11 cellular contexts compared by ENCODE assay signal in the genomic region with DNA sequence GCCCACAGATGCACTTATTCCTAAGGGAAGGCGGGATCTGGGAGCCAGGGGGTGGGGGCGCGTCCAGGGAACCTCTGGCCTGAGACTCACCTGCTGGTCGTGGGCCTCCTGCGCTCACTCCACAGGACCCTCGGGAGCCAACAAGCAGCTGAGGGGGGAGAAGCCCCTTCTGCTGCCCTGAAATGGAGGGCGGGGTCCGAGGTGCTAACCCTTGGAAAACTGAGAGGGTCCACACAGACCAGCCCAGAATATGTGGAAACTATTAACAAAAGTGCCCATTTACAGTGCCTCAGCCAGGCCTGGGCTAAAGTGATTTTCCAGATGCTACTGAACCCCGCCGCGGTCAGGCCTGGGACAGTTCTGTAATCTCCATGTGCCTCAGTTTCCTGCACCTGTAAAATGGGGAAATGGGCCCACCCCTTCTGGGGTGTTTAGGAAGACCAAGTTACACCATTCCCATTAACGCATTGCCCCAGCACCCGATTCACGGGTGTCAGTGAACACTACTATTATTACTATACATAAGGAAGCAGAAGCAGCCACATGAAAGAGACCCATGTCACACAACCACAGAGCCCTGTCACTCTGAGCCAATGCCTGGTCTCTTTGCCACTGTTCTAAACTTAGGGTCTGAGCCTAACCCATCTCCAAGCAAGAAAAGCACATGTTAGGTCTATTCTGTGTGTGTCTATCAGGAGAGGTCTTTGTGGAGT. TPM values are rescaled to one million over a fixed set of nuclear protein-coding genes. Genes with fewer than 3 reads are reported as not detected.
DNase-seq lines count a peak whose midpoint lies in the region; ATAC-seq and TF ChIP-seq lines count a peak whose summit lies in the region.
"Had no signal": no experiment of that assay in that cellular context is flagged by ENCODE, and none has a peak within 500 bp of the region (broad histone marks: within the 10 kb centered on the region; RNA-seq: fewer than 3 reads in every experiment).

No MANE protein-coding gene starts in this region.

- H2AFZ ChIP-seq in fibroblast of lung (ENCODE audit: low read length), result peak overlapping the region; percentile 17

- H4K20me1 ChIP-seq in BLaER1 (no peaks in the 10 kb centered on the region), fibroblast of lung (ENCODE audit: control insufficient read depth, extremely low read depth, insufficient read depth, low read length) (no peaks in the 10 kb centered on the region)

- no peaks in the 10 kb centered on the region for H3K36me3 ChIP-seq in BLaER1
- no peaks in the 10 kb centered on the region for H3K36me3 ChIP-seq in fibroblast of lung (ENCODE audit: control insufficient read depth, insufficient read depth, low read length)
- no peaks in the 10 kb centered on the region for H3K36me3 ChIP-seq in prostate gland

- H3K27me3 ChIP-seq in BLaER1, result peaks cover 38% of the 10 kb centered on the region
- H3K27me3 ChIP-seq in fibroblast of lung (ENCODE audit: control insufficient read depth, insufficient read depth, low read length), result peaks cover 8% of the 10 kb centered on the region
- no peaks in the 10 kb centered on the region for H3K27me3 ChIP-seq in prostate gland (replicated peaks; ENCODE audit: insufficient read depth)

- H3K27ac ChIP-seq in BLaER1 (no peak overlapping the region), fibroblast of lung (ENCODE audit: insufficient read depth, low read length) (no peak overlapping the region), prostate gland (no peak overlapping the region)

- no peaks in the 10 kb centered on the region for H3K9me3 ChIP-seq in BLaER1
- no peaks in the 10 kb centered on the region for H3K9me3 ChIP-seq in fibroblast of lung (ENCODE audit: control insufficient read depth, insufficient read depth, low read depth, low read length)
- no peaks in the 10 kb centered on the region for H3K9me3 ChIP-seq in prostate gland

- intact Hi-C loops in prostate gland (cut with DNase I), result loop anchor here (5.0 kb wide), 1 partner anchor 104 kb away; no protein-coding TSS in a partner anchor

- H3K79me2 ChIP-seq in fibroblast of lung (ENCODE audit: control insufficient read depth, insufficient read depth, low read length), result no peaks in the 10 kb centered on the region

- H3K4me3 ChIP-seq in BLaER1 (no peak overlapping the region), fibroblast of lung (replicated peaks in 1 of 4; ENCODE audit: control extremely low read depth in 1 of 4, insufficient read depth in 1 of 4, low read depth in 3 of 4, low read length in 4 of 4) (peak overlapping the region in 2 of 4 experiments; percentile 21 to 50), prostate gland (peak overlapping the region; percentile 20 to 55)

- DNase-seq in MV-4-11 (lab: John Stamatoyannopoulos, UW) (peak; percentile 42), fibroblast of lung (ENCODE audit: low read depth in 2 of 2) (no peak), prostate gland (ENCODE audit: low spot score) (no peak), COR-L47 (lab: John Stamatoyannopoulos, UW) (no peak), AML-193 (lab: John Stamatoyannopoulos, UW) (no peak), SKM-1 (lab: John Stamatoyannopoulos, UW; ENCODE audit: unreplicated experiment) (no peak)
- DNase-seq: amniotic stem cell; NK-92 treated with Interleukin-12 subunit alpha and Interleukin-12 subunit beta, amount 100 ng/mL, for 24 hours; occipital lobe had no signal

- TF ChIP-seq POLR2A in prostate gland (IDR thresholded peaks at IDR 0.05), result no peak

- no peak for ATAC-seq in GM21447 (IDR thresholded peaks at IDR 0.05; ENCODE audit: unreplicated experiment)

- TF ChIP-seq CTCF in fibroblast of lung (conservative IDR thresholded peaks at IDR 0.05 in 1 of 2, IDR thresholded peaks at IDR 0.05 in 1 of 2; ENCODE audit: low read depth in 1 of 2, low read length in 2 of 2) (no peak), prostate gland (IDR thresholded peaks at IDR 0.05) (no peak)

- 86% methylated on average over 14 of the region's 14 CpGs for WGBS in prostate gland

- no peak overlapping the region for H3K9ac ChIP-seq in BLaER1
- peak overlapping the region; percentile 23 for H3K9ac ChIP-seq in fibroblast of lung (ENCODE audit: insufficient read depth, low read length)

- peak overlapping the region; percentile 42 for H3K4me2 ChIP-seq in BLaER1
- H3K4me2 ChIP-seq in fibroblast of lung (ENCODE audit: extremely low read depth, insufficient read depth, low read length), result peak overlapping the region; percentile 51

- H3K4me1 ChIP-seq in BLaER1 (peaks cover 12% of the 10 kb centered on the region), fibroblast of lung (ENCODE audit: control insufficient read depth, extremely low read depth, insufficient read depth, low read length) (peaks cover 5% of the 10 kb centered on the region), prostate gland (replicated peaks) (no peaks in the 10 kb centered on the region)

RNA-seq across cellular contexts. Expression of a gene that starts 0.6 kb away (rescaled TPM):
- 4.4 and 8.1 TPM in 2 replicates for total RNA-seq in fibroblast of lung
- 4.5 and 27.9 TPM in 2 replicates for polyA plus RNA-seq in fibroblast of lung
- polyA plus RNA-seq in fibroblast of lung (2012), result 4.1 and 25.2 TPM in 2 replicates
- 3.7 and 19.5 TPM in 2 replicates for polyA minus RNA-seq in fibroblast of lung (ENCODE audit: low replicate concordance)
- 10 to 100 TPM in 1 of 2 donors, 1 to 10 TPM in 1; 6.9 to 36.0 TPM for total RNA-seq in prostate gland

RNA-seq across cellular contexts. Expression of a gene that starts 17.9 kb away (rescaled TPM):
- total RNA-seq in fibroblast of lung (not detected in 2 replicates), prostate gland (not detected)
- polyA plus RNA-seq in fibroblast of lung, result not detected in 2 replicates
- not detected in 2 replicates for polyA plus RNA-seq in fibroblast of lung (2012)
- not detected in 2 replicates for polyA minus RNA-seq in fibroblast of lung (ENCODE audit: low replicate concordance)
- total RNA-seq: occipital lobe had no signal
